ENCODE assay signal across 24 cellular contexts in the genomic region with DNA sequence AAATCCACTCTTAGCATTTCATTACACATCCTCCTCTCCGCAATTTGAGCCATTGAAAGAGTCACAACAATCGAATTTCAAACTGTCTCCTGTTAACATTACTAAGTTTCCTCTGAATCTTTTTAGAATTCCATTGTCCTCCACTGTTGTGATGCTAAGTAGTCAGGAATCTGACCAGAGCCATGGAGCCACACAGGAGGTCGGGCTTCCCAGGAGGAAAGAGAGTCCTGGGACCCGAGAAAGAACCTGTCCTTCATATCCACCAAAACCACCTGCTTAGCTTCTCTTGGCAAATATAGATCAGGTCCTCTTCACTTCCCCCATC. TPM values are rescaled to one million over a fixed set of nuclear protein-coding genes. Genes with fewer than 3 reads are reported as not detected.
DNase-seq lines count a peak whose midpoint lies in the region; ATAC-seq and TF ChIP-seq lines count a peak whose summit lies in the region.
"Had no signal": no experiment of that assay in that cellular context is flagged by ENCODE, and none has a peak within 500 bp of the region (broad histone marks: within the 10 kb centered on the region; RNA-seq: fewer than 3 reads in every experiment).

No MANE protein-coding gene starts in this region.

- no peak overlapping the region for H3T11ph ChIP-seq in H9 (ENCODE audit: low read length)

- no peak for TF ChIP-seq CTCF in H9 (conservative IDR thresholded peaks at IDR 0.05)

- H2AFZ ChIP-seq in H9 (ENCODE audit: low read length): no peak overlapping the region

- H3K4me1 ChIP-seq in H9 (ENCODE audit: insufficient read depth, low read length): peaks cover 17% of the 10 kb centered on the region; the same call in 1 of the 2 replicates
- H3K4me1 ChIP-seq in iPS-18a (ENCODE audit: control insufficient read depth, low read depth, low read length): peaks cover 19% of the 10 kb centered on the region
- H3K4me1 ChIP-seq: SJCRH30 had no signal

- no peak overlapping the region for H2BK5ac ChIP-seq in H9 (ENCODE audit: insufficient read length, low read length)

- H3K27me3 Mint-ChIP-seq in H9 (ENCODE audit: low read depth): no peaks in the 10 kb centered on the region
- peaks cover 8% of the 10 kb centered on the region for H3K27me3 Mint-ChIP-seq in T-helper 17 cell
- H3K27me3 Mint-ChIP-seq in activated naive CD4-positive, alpha-beta T cell treated with anti-CD3 and anti-CD28 coated beads, Interleukin-2, amount 10 ng/mL, durations not matched to agents 7 days and 5 days: peaks cover 4% of the 10 kb centered on the region

- no peak overlapping the region for H2BK15ac ChIP-seq in H9 (ENCODE audit: low read depth, low read length)

- H4K20me1 ChIP-seq in H9 (ENCODE audit: control insufficient read depth, insufficient read depth, insufficient read length): no peaks in the 10 kb centered on the region

- H3K4me3 Mint-ChIP-seq in H9 (no peak overlapping the region; a peak in 2 of 5 replicates), T-helper 17 cell (no peak overlapping the region)
- H3K4me3 Mint-ChIP-seq in activated naive CD4-positive, alpha-beta T cell treated with anti-CD3 and anti-CD28 coated beads, Interleukin-2, amount 10 ng/mL, durations not matched to agents 7 days and 5 days: no peak overlapping the region
- H3K4me3 Mint-ChIP-seq: IgD-negative memory B cell, T-cell had no signal

- H2BK120ac ChIP-seq in H9 (ENCODE audit: low read depth, low read length, poor library complexity, severe bottlenecking): no peak overlapping the region

- no peak overlapping the region for H2BK12ac ChIP-seq in H9 (ENCODE audit: insufficient read length, low read depth, low read length)

- peaks cover 3% of the 10 kb centered on the region for H3K79me1 ChIP-seq in H9 (ENCODE audit: insufficient read depth, low read depth, low read length, poor library complexity, severe bottlenecking)

- H3K14ac ChIP-seq in H9 (ENCODE audit: insufficient read depth, low read length): no peak overlapping the region

- no peak overlapping the region for H3K56ac ChIP-seq in H9 (ENCODE audit: insufficient read length, low read depth, low read length)

- peak overlapping the region; percentile 63 for H3K18ac ChIP-seq in H9 (ENCODE audit: insufficient read length, low read depth, low read length)

- H4K91ac ChIP-seq in H9 (ENCODE audit: insufficient read length, low read depth, low read length): no peak overlapping the region

- no peaks in the 10 kb centered on the region for H3K9me3 ChIP-seq in H9 (ENCODE audit: control insufficient read depth, low read depth, low read length)
- no peaks in the 10 kb centered on the region for H3K9me3 ChIP-seq in T-helper 17 cell (ENCODE audit: control insufficient read depth, low read length, poor library complexity, severe bottlenecking)
- no peaks in the 10 kb centered on the region for H3K9me3 ChIP-seq in iPS-18a (ENCODE audit: control insufficient read depth, low read depth, low read length)
- H3K9me3 ChIP-seq: SJCRH30 had no signal

- peak overlapping the region; percentile 63 for H4K8ac ChIP-seq in H9 (replicated peaks; ENCODE audit: insufficient read length, low read depth, low read length)

- H3K4me2 ChIP-seq in H9 (ENCODE audit: insufficient read depth, insufficient read length, low read length): peak overlapping the region; percentile 41
- H3K4me2 ChIP-seq: KMS-11 had no signal

- CTCF ChIA-PET in activated naive CD4-positive, alpha-beta T cell treated with anti-CD3 and anti-CD28 coated beads, Interleukin-2, amount 10 ng/mL, durations not matched to agents 7 days and 5 days (lab: Charles Lee): interaction anchor here (1.0 kb wide), 1 partner anchor 301 kb away, joined by 3 read pairs; no protein-coding TSS in a partner anchor

- H3K27ac ChIP-seq in H9 (ENCODE audit: insufficient read length, low read depth, low read length) (peak overlapping the region; percentile 46), iPS-18a (ENCODE audit: low read length) (no peak overlapping the region)
- H3K27ac ChIP-seq: KMS-11, SJCRH30 had no signal

- H4K5ac ChIP-seq in H9 (ENCODE audit: insufficient read length, low read depth, low read length): no peak overlapping the region

- no peak overlapping the region for H3K4ac ChIP-seq in H9 (ENCODE audit: low read depth, low read length)

- H3K9ac ChIP-seq in H9 (ENCODE audit: extremely low read depth, insufficient read length, low read length) (no peak overlapping the region), iPS-18a (ENCODE audit: low read length) (no peak overlapping the region)
- H3K9ac ChIP-seq: KMS-11 had no signal

- DNase-seq in H9: peak; percentile 46
- no peak for DNase-seq in T-helper 17 cell
- no peak for DNase-seq in NCI-H345 treated with DMSO at 0.1 percent for 48 hours (lab: John Stamatoyannopoulos, UW; ENCODE audit: unreplicated experiment)
- no peak for DNase-seq in activated naive CD4-positive, alpha-beta T cell treated with anti-CD3 and anti-CD28 coated beads, Interleukin-2, amount 10 ng/mL, durations not matched to agents 7 days and 5 days
- DNase-seq in foreskin melanocyte: no peak
- DNase-seq: DMS153, DND-41, H7, MM.1S, NCI-H1048, NCI-H1417 treated with DMSO at 0.1 percent for 48 hours, NCI-H1694 treated with DMSO at 0.1 percent for 48 hours, NCI-H2081 treated with DMSO at 0.1 percent for 48 hours, NCI-H446, NCI-H524 treated with DMSO at 0.1 percent for 48 hours, NCI-H774, PC-3, SJCRH30, T-cell had no signal

- H3K4me1 Mint-ChIP-seq in H9 (peaks cover 65 to 87% of the 10 kb centered on the region in 2 experiments), T-helper 17 cell (peaks cover 2% of the 10 kb centered on the region)
- no peaks in the 10 kb centered on the region for H3K4me1 Mint-ChIP-seq in activated naive CD4-positive, alpha-beta T cell treated with anti-CD3 and anti-CD28 coated beads, Interleukin-2, amount 10 ng/mL, durations not matched to agents 7 days and 5 days

- H2AK5ac ChIP-seq in H9 (ENCODE audit: insufficient read length, low read length): no peak overlapping the region

- H2BK20ac ChIP-seq in H9 (ENCODE audit: low read depth, low read length, poor library complexity, severe bottlenecking): no peak overlapping the region

- H3K36me3 Mint-ChIP-seq in H9 (ENCODE audit: insufficient read depth in 1 of 3, low read depth in 3 of 3): peaks cover 30 to 82% (median 76%) of the 10 kb centered on the region in 3 experiments
- H3K36me3 Mint-ChIP-seq in T-helper 17 cell (ENCODE audit: low read depth): peaks cover 2% of the 10 kb centered on the region
- peaks cover 6% of the 10 kb centered on the region for H3K36me3 Mint-ChIP-seq in activated naive CD4-positive, alpha-beta T cell treated with anti-CD3 and anti-CD28 coated beads, Interleukin-2, amount 10 ng/mL, durations not matched to agents 7 days and 5 days
- H3K36me3 Mint-ChIP-seq: IgD-negative memory B cell, T-cell had no signal

- H3K23me2 ChIP-seq in H9 (ENCODE audit: insufficient read length, low read depth, low read length, poor library complexity, severe bottlenecking): no peaks in the 10 kb centered on the region

- ATAC-seq in T-helper 17 cell (no peak), HG03571 (IDR thresholded peaks at IDR 0.05; ENCODE audit: unreplicated experiment) (no peak)
- ATAC-seq: PC-3, Right ventricle myocardium inferior, T-cell had no signal

- H3K27ac Mint-ChIP-seq in H9 (peak overlapping the region; percentile 2 to 85 (median 14); a peak in 6 of 7 replicates), T-helper 17 cell (peak overlapping the region; percentile 34)
- no peak overlapping the region for H3K27ac Mint-ChIP-seq in activated naive CD4-positive, alpha-beta T cell treated with anti-CD3 and anti-CD28 coated beads, Interleukin-2, amount 10 ng/mL, durations not matched to agents 7 days and 5 days
- H3K27ac Mint-ChIP-seq: IgD-negative memory B cell, T-cell had no signal

- no peaks in the 10 kb centered on the region for H3K36me3 ChIP-seq in iPS-18a (ENCODE audit: control insufficient read depth, low read depth, low read length)
- H3K36me3 ChIP-seq: SJCRH30 had no signal

- H3K27me3 ChIP-seq in H9 (ENCODE audit: insufficient read depth, low read length): no peaks in the 10 kb centered on the region
- no peaks in the 10 kb centered on the region for H3K27me3 ChIP-seq in iPS-18a (ENCODE audit: control insufficient read depth, insufficient read depth, low read length)
- H3K27me3 ChIP-seq: SJCRH30 had no signal

- no peak overlapping the region for H3K23ac ChIP-seq in H9 (ENCODE audit: insufficient read length, low read depth, low read length)

- peaks cover 26 to 57% of the 10 kb centered on the region in 2 experiments for H3K9me3 Mint-ChIP-seq in H9
- peaks cover 5% of the 10 kb centered on the region for H3K9me3 Mint-ChIP-seq in activated naive CD4-positive, alpha-beta T cell treated with anti-CD3 and anti-CD28 coated beads, Interleukin-2, amount 10 ng/mL, durations not matched to agents 7 days and 5 days

- H3K79me2 ChIP-seq in H9 (ENCODE audit: insufficient read depth, low read length): peaks cover 31% of the 10 kb centered on the region; the same call in 1 of the 2 replicates

- H3K4me3 ChIP-seq in iPS-18a (ENCODE audit: low read length): peak overlapping the region; percentile 6
- H3K4me3 ChIP-seq: SJCRH30 had no signal

- no CpG with 5 or more reads among the region's 4 CpGs for WGBS in H9 (ENCODE audit: extremely low coverage, insufficient read length, low lambda C conversion rate)

RNA-seq across cellular contexts. Expression of a gene that starts 13.6 kb away (rescaled TPM):
- total RNA-seq in H9 (2021) (106 and 108 TPM in 2 replicates), T-helper 17 cell (1 to 10 TPM; 3.8 to 7.0 TPM)

Comparison
In these comparisons a context has a peak if more than half of its experiments do, and no peak if none do; other contexts are left out.
1. RNA of a gene that starts 13.6 kb away (total RNA-seq): 106 to 108 TPM in H9; 3.8 to 7.0 TPM in T-helper 17 cell; every median in the first group is over 10 times any median in the second.